In genomic region chr12:95789126-95790024, GRCh38 we compare ENCODE assay signal across 1 cellular context.
A peak's percentile ranks its signal among the peaks of the same experiment; 100 is the strongest.
TF ChIP-seq lines count a peak whose summit lies in the region.

No MANE protein-coding gene starts in this region.

TF ChIP-seq in HepG2, 621 proteins besides CTCF, POLR2A, EP300 and RAD21 (continued from another document and continues in another):
- TF ChIP-seq ZNF639 (CRISPR knock-in tag; conservative IDR thresholded peaks at IDR 0.05) (no peak), MAFF (IDR thresholded peaks at IDR 0.05; ENCODE audit: low read depth, low read length) (no peak), ZNF781 (CRISPR knock-in tag; IDR thresholded peaks at IDR 0.05; ENCODE audit: borderline replicate concordance, not compliant biosample characterization) (no peak), ZNF75D (CRISPR knock-in tag; IDR thresholded peaks at IDR 0.05; ENCODE audit: borderline replicate concordance) (no peak), SATB2 (CRISPR knock-in tag; IDR thresholded peaks at IDR 0.05) (no peak), MXD3 (CRISPR knock-in tag; IDR thresholded peaks at IDR 0.05) (no peak), RXRA (CRISPR knock-in tag; IDR thresholded peaks at IDR 0.05) (no peak), ZNF720 (CRISPR knock-in tag; IDR thresholded peaks at IDR 0.05) (no peak), UBTF (CRISPR knock-in tag; IDR thresholded peaks at IDR 0.05) (peak; percentile 63), CERS6 (CRISPR knock-in tag; IDR thresholded peaks at IDR 0.05) (no peak), ZNF460 (CRISPR knock-in tag; IDR thresholded peaks at IDR 0.05; ENCODE audit: borderline replicate concordance) (no peak), ZNF740 (CRISPR knock-in tag; IDR thresholded peaks at IDR 0.05) (no peak), ZFP1 (CRISPR knock-in tag; IDR thresholded peaks at IDR 0.05) (no peak), ZBTB14 (CRISPR knock-in tag; IDR thresholded peaks at IDR 0.05) (no peak), ATF7 (IDR thresholded peaks at IDR 0.05) (no peak), ATF7 (CRISPR knock-in tag; IDR thresholded peaks at IDR 0.05) (no peak), PHF21A (CRISPR knock-in tag; IDR thresholded peaks at IDR 0.05) (0 out of 2 replicates have a peak, but pooled peaks have one; percentile 29), ZNF383 (CRISPR knock-in tag; IDR thresholded peaks at IDR 0.05; ENCODE audit: borderline replicate concordance) (no peak), ZNF180 (CRISPR knock-in tag; IDR thresholded peaks at IDR 0.05; ENCODE audit: borderline replicate concordance, low read depth) (no peak), NR3C1 (CRISPR knock-in tag; IDR thresholded peaks at IDR 0.05) (no peak), ZNF749 (CRISPR knock-in tag; IDR thresholded peaks at IDR 0.05; ENCODE audit: borderline replicate concordance) (no peak), E2F5 (CRISPR knock-in tag; conservative IDR thresholded peaks at IDR 0.05) (no peak), E2F2 (CRISPR knock-in tag; IDR thresholded peaks at IDR 0.05; ENCODE audit: borderline replicate concordance) (no peak), ZNF879 (CRISPR knock-in tag; IDR thresholded peaks at IDR 0.05) (no peak), MLLT10 (CRISPR knock-in tag; IDR thresholded peaks at IDR 0.05) (no peak), AHR (CRISPR knock-in tag; IDR thresholded peaks at IDR 0.05) (no peak), ZNF33B (CRISPR knock-in tag; IDR thresholded peaks at IDR 0.05) (peak; percentile 62; the same call in 1 of the 2 replicates), ZNF468 (CRISPR knock-in tag; IDR thresholded peaks at IDR 0.05) (no peak), ZC3H4 (CRISPR knock-in tag; IDR thresholded peaks at IDR 0.05; ENCODE audit: borderline replicate concordance) (no peak), ZNF12 (CRISPR knock-in tag; IDR thresholded peaks at IDR 0.05) (no peak), SMC3 (IDR thresholded peaks at IDR 0.05; ENCODE audit: low read length) (no peak), BRF2 (CRISPR knock-in tag; IDR thresholded peaks at IDR 0.05) (no peak), BRCA1 (CRISPR knock-in tag; IDR thresholded peaks at IDR 0.05) (no peak), ZNF414 (CRISPR knock-in tag; IDR thresholded peaks at IDR 0.05) (0 out of 2 replicates have a peak, but pooled peaks have one; percentile 15), ZNF124 (CRISPR knock-in tag; IDR thresholded peaks at IDR 0.05) (peak; percentile 61; the same call in 1 of the 2 replicates), SMARCC2 (IDR thresholded peaks at IDR 0.05) (no peak), ZNF343 (CRISPR knock-in tag; IDR thresholded peaks at IDR 0.05) (0 out of 2 replicates have a peak, but pooled peaks have one; percentile 7), RNF2 (conservative IDR thresholded peaks at IDR 0.05; ENCODE audit: low read depth) (no peak), BORCS8-MEF2B (CRISPR knock-in tag; IDR thresholded peaks at IDR 0.05) (no peak), ZHX2 (IDR thresholded peaks at IDR 0.05; ENCODE audit: low read depth) (no peak), ZHX2 (CRISPR knock-in tag; IDR thresholded peaks at IDR 0.05; ENCODE audit: borderline replicate concordance) (no peak), IRX3 (CRISPR knock-in tag; IDR thresholded peaks at IDR 0.05; ENCODE audit: borderline replicate concordance, low read depth) (no peak), ZNF33A (CRISPR knock-in tag; IDR thresholded peaks at IDR 0.05; ENCODE audit: borderline replicate concordance) (no peak), NFIC (IDR thresholded peaks at IDR 0.05; ENCODE audit: low read length) (no peak), JARID2 (CRISPR knock-in tag; IDR thresholded peaks at IDR 0.05; ENCODE audit: insufficient replicate concordance) (no peak), ZFX (CRISPR knock-in tag; IDR thresholded peaks at IDR 0.05; ENCODE audit: low read depth) (0 out of 2 replicates have a peak, but pooled peaks have one; percentile 40)
